ENCODE assay signal across 19 cellular contexts in the genomic region with DNA sequence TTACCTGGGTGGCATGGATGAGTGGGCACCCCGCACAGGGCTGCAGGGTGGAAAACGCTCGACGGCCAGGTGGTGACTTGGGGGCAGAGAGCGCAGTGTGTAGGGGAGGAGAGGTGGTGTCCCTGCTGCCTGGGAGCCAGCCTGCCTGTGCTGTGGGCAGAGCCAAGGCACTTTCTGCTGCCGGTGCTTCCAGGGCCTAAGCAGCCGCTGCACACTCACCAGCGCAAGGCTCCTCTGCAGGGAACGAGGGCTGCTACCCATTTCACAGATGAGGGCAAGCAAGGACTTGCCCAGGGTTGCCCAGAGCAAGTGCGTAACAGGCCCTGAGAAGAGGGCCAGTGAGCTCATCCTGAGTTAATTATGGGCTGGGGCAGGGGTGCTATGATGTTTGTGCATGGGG.
"Had no signal": no experiment of that assay in that cellular context is flagged by ENCODE, and none has a peak within 500 bp of the region (broad histone marks: within the 10 kb centered on the region; RNA-seq: fewer than 3 reads in every experiment).

No MANE protein-coding gene starts in this region.

- H3K27ac Mint-ChIP-seq: activated CD4-positive, alpha-beta memory T cell treated with anti-CD3 and anti-CD28 coated beads for 36 hours; activated T-helper 1 cell treated with anti-CD3 and anti-CD28 coated beads, Interleukin-12 subunit alpha, Interleukin-12 subunit beta, Interleukin-2, Interleukin-4 antibody, amounts not matched to agents 30 ng/mL and 10 ng/mL and 1 ng/mL, durations not matched to agents 14 hours and 24 hours and 36 hours; dendritic cell treated with granulocyte-macrophage colony-stimulating factor and Interleukin-4, amounts not matched to agents 40 ng/mL and 50 ng/mL, for 4 days; naive B cell; stimulated activated memory B cell treated with anti-CD40 and anti-IgM and Interleukin-4, amounts not matched to agents 10 μg/mL and 1 μg/mL and 100 μg/mL, for 72 hours had no signal

- ATAC-seq: gastroesophageal sphincter; mucosa of descending colon; pancreas; right lobe of liver; stimulated activated memory B cell treated with anti-CD40 and anti-IgM and Interleukin-4, amounts not matched to agents 10 μg/mL and 1 μg/mL and 100 μg/mL, for 72 hours had no signal

- H3K9me3 Mint-ChIP-seq: activated CD4-positive, alpha-beta memory T cell treated with anti-CD3 and anti-CD28 coated beads for 36 hours; activated T-helper 1 cell treated with anti-CD3 and anti-CD28 coated beads, Interleukin-12 subunit alpha, Interleukin-12 subunit beta, Interleukin-2, Interleukin-4 antibody, amounts not matched to agents 30 ng/mL and 10 ng/mL and 1 ng/mL, durations not matched to agents 14 hours and 24 hours and 36 hours; dendritic cell treated with granulocyte-macrophage colony-stimulating factor and Interleukin-4, amounts not matched to agents 40 ng/mL and 50 ng/mL, for 4 days; naive B cell; stimulated activated memory B cell treated with anti-CD40 and anti-IgM and Interleukin-4, amounts not matched to agents 10 μg/mL and 1 μg/mL and 100 μg/mL, for 72 hours had no signal

- H3K27me3 Mint-ChIP-seq: activated CD4-positive, alpha-beta memory T cell treated with anti-CD3 and anti-CD28 coated beads for 36 hours; dendritic cell treated with granulocyte-macrophage colony-stimulating factor and Interleukin-4, amounts not matched to agents 40 ng/mL and 50 ng/mL, for 4 days; naive B cell; stimulated activated memory B cell treated with anti-CD40 and anti-IgM and Interleukin-4, amounts not matched to agents 10 μg/mL and 1 μg/mL and 100 μg/mL, for 72 hours had no signal

- H3K4me3 Mint-ChIP-seq: activated CD4-positive, alpha-beta memory T cell treated with anti-CD3 and anti-CD28 coated beads for 36 hours; activated T-helper 1 cell treated with anti-CD3 and anti-CD28 coated beads, Interleukin-12 subunit alpha, Interleukin-12 subunit beta, Interleukin-2, Interleukin-4 antibody, amounts not matched to agents 30 ng/mL and 10 ng/mL and 1 ng/mL, durations not matched to agents 14 hours and 24 hours and 36 hours; dendritic cell treated with granulocyte-macrophage colony-stimulating factor and Interleukin-4, amounts not matched to agents 40 ng/mL and 50 ng/mL, for 4 days; naive B cell; stimulated activated memory B cell treated with anti-CD40 and anti-IgM and Interleukin-4, amounts not matched to agents 10 μg/mL and 1 μg/mL and 100 μg/mL, for 72 hours had no signal

- H3K4me1 Mint-ChIP-seq: naive B cell; stimulated activated memory B cell treated with anti-CD40 and anti-IgM and Interleukin-4, amounts not matched to agents 10 μg/mL and 1 μg/mL and 100 μg/mL, for 72 hours had no signal

- DNase-seq: activated CD4-positive, alpha-beta memory T cell treated with anti-CD3 and anti-CD28 coated beads for 36 hours; activated gamma-delta T cell treated with Interleukin-2 at 50 U/mL for 16 hours; activated T-cell treated with anti-CD3 and anti-CD28 coated beads for 4 hours; adrenal gland; effector CD8-positive, alpha-beta T cell; heart right ventricle; kidney glomerular epithelial cell; mesenchymal stem cell; naive B cell; stimulated activated CD4-positive, alpha-beta T cell treated with anti-CD3 and anti-CD28 coated beads, Interleukin-4, amount 100 ng/mL, for 4 hours; SW 1271; WERI-Rb-1 had no signal
